ENCODE assay signal across 14 cellular contexts in genomic region chr17:7114875-7115614, GRCh38. TPM values are rescaled to one million over a fixed set of nuclear protein-coding genes. Genes with fewer than 3 reads are reported as not detected.
DNase-seq lines count a peak whose midpoint lies in the region; ATAC-seq and TF ChIP-seq lines count a peak whose summit lies in the region.
"Had no signal": no experiment of that assay in that cellular context is flagged by ENCODE, and none has a peak within 500 bp of the region (broad histone marks: within the 10 kb centered on the region; RNA-seq: fewer than 3 reads in every experiment).

No MANE protein-coding gene starts in this region.

- no peaks in the 10 kb centered on the region for H3K4me1 ChIP-seq in HUES48 (ENCODE audit: control insufficient read depth, insufficient read depth, low read length)
- H3K4me1 ChIP-seq: gastrocnemius medialis had no signal

- H3K27me3 Mint-ChIP-seq in progenitor cell of endocrine pancreas: no peaks in the 10 kb centered on the region
- peaks cover 5% of the 10 kb centered on the region for H3K27me3 Mint-ChIP-seq in activated CD4-positive, alpha-beta T cell treated with anti-CD3 and anti-CD28 coated beads for 36 hours

- H3K4me3 ChIP-seq in HUES48 (ENCODE audit: low read depth, low read length): no peak overlapping the region
- H3K4me3 ChIP-seq: cardiac muscle cell, gastrocnemius medialis had no signal

- no peaks in the 10 kb centered on the region for H3K27me3 ChIP-seq in HUES48 (ENCODE audit: control insufficient read depth, insufficient read depth, low read length)
- H3K27me3 ChIP-seq: cardiac muscle cell had no signal

- peak overlapping the region; percentile 47 for H3K27ac ChIP-seq in HUES48 (ENCODE audit: low read depth, low read length)
- H3K27ac ChIP-seq: cardiac muscle cell, gastrocnemius medialis had no signal

- no peak overlapping the region for H3K4me3 Mint-ChIP-seq in progenitor cell of endocrine pancreas (ENCODE audit: low read depth)
- H3K4me3 Mint-ChIP-seq in activated CD4-positive, alpha-beta T cell treated with anti-CD3 and anti-CD28 coated beads for 36 hours: no peak overlapping the region
- H3K4me3 Mint-ChIP-seq: activated naive CD8-positive, alpha-beta T cell treated with anti-CD3 and anti-CD28 coated beads for 36 hours had no signal

- intact Hi-C loops in activated CD4-positive, alpha-beta T cell treated with anti-CD3 and anti-CD28 coated beads for 36 hours (cut with DNase I, micrococcal nuclease): no loop called here

- no peak for TF ChIP-seq CTCF in progenitor cell of endocrine pancreas (IDR thresholded peaks at IDR 0.05; ENCODE audit: unreplicated experiment)

- CTCF ChIA-PET in activated CD4-positive, alpha-beta T cell treated with anti-CD3 and anti-CD28 coated beads for 36 hours (lab: Charles Lee): interaction anchor here (0.5 kb wide), 1 partner anchor 19 kb away, joined by 3 read pairs; no protein-coding TSS in a partner anchor

- no peaks in the 10 kb centered on the region for H3K36me3 Mint-ChIP-seq in progenitor cell of endocrine pancreas (ENCODE audit: insufficient read depth)
- no peaks in the 10 kb centered on the region for H3K36me3 Mint-ChIP-seq in activated CD4-positive, alpha-beta T cell treated with anti-CD3 and anti-CD28 coated beads for 36 hours (ENCODE audit: low read depth)
- H3K36me3 Mint-ChIP-seq: activated naive CD8-positive, alpha-beta T cell treated with anti-CD3 and anti-CD28 coated beads for 36 hours; CD4-positive, CD25-positive, alpha-beta regulatory T cell had no signal

- H3K4me1 Mint-ChIP-seq in progenitor cell of endocrine pancreas (ENCODE audit: low read depth): peaks cover 4% of the 10 kb centered on the region
- no peaks in the 10 kb centered on the region for H3K4me1 Mint-ChIP-seq in activated CD4-positive, alpha-beta T cell treated with anti-CD3 and anti-CD28 coated beads for 36 hours
- H3K4me1 Mint-ChIP-seq: activated naive CD8-positive, alpha-beta T cell treated with anti-CD3 and anti-CD28 coated beads for 36 hours; CD4-positive, CD25-positive, alpha-beta regulatory T cell had no signal

- DNase-seq in SKM-1 treated with dmso at 0.1 percent for 144 hours (lab: John Stamatoyannopoulos, UW; ENCODE audit: unreplicated experiment) (peak; percentile 82), left lobe of liver (ENCODE audit: low spot score) (no peak), progenitor cell of endocrine pancreas (ENCODE audit: low spot score, unreplicated experiment) (no peak), foreskin melanocyte (no peak)
- no peak for DNase-seq in activated CD4-positive, alpha-beta T cell treated with anti-CD3 and anti-CD28 coated beads for 36 hours
- DNase-seq: activated CD8-positive, alpha-beta memory T cell treated with anti-CD3 and anti-CD28 coated beads, Interleukin-2, amount 50 U/mL, for 48 hours; activated naive CD8-positive, alpha-beta T cell treated with anti-CD3 and anti-CD28 coated beads for 36 hours; CD4-positive, CD25-positive, alpha-beta regulatory T cell; gastrocnemius medialis; NCI-H1092 had no signal

- peak; percentile 70 for ATAC-seq in left lobe of liver
- ATAC-seq in activated CD4-positive, alpha-beta T cell treated with anti-CD3 and anti-CD28 coated beads for 36 hours: no peak
- no peak for ATAC-seq in HG03045 (IDR thresholded peaks at IDR 0.05; ENCODE audit: unreplicated experiment)
- ATAC-seq: SK-N-SH treated with all-trans-retinoic acid at 6 μM for 48 hours had no signal

- POLR2A ChIA-PET in activated CD4-positive, alpha-beta T cell treated with anti-CD3 and anti-CD28 coated beads for 36 hours (lab: Charles Lee): interaction anchor here (0.5 kb wide), 1 partner anchor 246 kb away, joined by 5 read pairs; no protein-coding TSS in a partner anchor

- no peak overlapping the region for H3K9ac ChIP-seq in HUES48 (ENCODE audit: low read depth, low read length)

- no peaks in the 10 kb centered on the region for H3K36me3 ChIP-seq in HUES48 (ENCODE audit: control insufficient read depth, insufficient read depth, low read length)
- H3K36me3 ChIP-seq: cardiac muscle cell, gastrocnemius medialis had no signal

- H3K27ac Mint-ChIP-seq in progenitor cell of endocrine pancreas: peak overlapping the region; percentile 65
- no peak overlapping the region for H3K27ac Mint-ChIP-seq in activated CD4-positive, alpha-beta T cell treated with anti-CD3 and anti-CD28 coated beads for 36 hours
- H3K27ac Mint-ChIP-seq: activated naive CD8-positive, alpha-beta T cell treated with anti-CD3 and anti-CD28 coated beads for 36 hours had no signal

- H3K9me3 ChIP-seq in HUES48 (ENCODE audit: control insufficient read depth, insufficient read depth, low read length): no peaks in the 10 kb centered on the region
- H3K9me3 ChIP-seq: gastrocnemius medialis had no signal

- no peaks in the 10 kb centered on the region for H3K9me3 Mint-ChIP-seq in progenitor cell of endocrine pancreas (ENCODE audit: low read depth)
- no peaks in the 10 kb centered on the region for H3K9me3 Mint-ChIP-seq in activated CD4-positive, alpha-beta T cell treated with anti-CD3 and anti-CD28 coated beads for 36 hours (ENCODE audit: low read depth)
- H3K9me3 Mint-ChIP-seq: activated naive CD8-positive, alpha-beta T cell treated with anti-CD3 and anti-CD28 coated beads for 36 hours had no signal

RNA-seq across cellular contexts. Expression of gene ASGR2, which starts 0.4 kb away (rescaled TPM):
- total RNA-seq in left lobe of liver: 442 TPM
- total RNA-seq in progenitor cell of endocrine pancreas: 2.7 and 3.0 TPM in 2 replicates
- not detected for total RNA-seq in activated CD4-positive, alpha-beta T cell treated with anti-CD3 and anti-CD28 coated beads for 36 hours
- total RNA-seq: activated naive CD8-positive, alpha-beta T cell treated with anti-CD3 and anti-CD28 coated beads for 36 hours; cardiac muscle cell; CD4-positive, CD25-positive, alpha-beta regulatory T cell had no signal

RNA-seq across cellular contexts. Expression of gene CLEC10A, which starts 35.0 kb away (rescaled TPM):
- total RNA-seq in left lobe of liver (1.1 TPM), progenitor cell of endocrine pancreas (not detected in 2 replicates)
- not detected for total RNA-seq in activated CD4-positive, alpha-beta T cell treated with anti-CD3 and anti-CD28 coated beads for 36 hours
- total RNA-seq: activated naive CD8-positive, alpha-beta T cell treated with anti-CD3 and anti-CD28 coated beads for 36 hours; cardiac muscle cell; CD4-positive, CD25-positive, alpha-beta regulatory T cell had no signal

Comparison
In these comparisons a context has a peak if more than half of its experiments do, and no peak if none do; other contexts are left out.
1. RNA of gene ASGR2, which starts 0.4 kb away (total RNA-seq): 442 TPM in left lobe of liver (single experiment); 2.7 to 3.0 TPM in progenitor cell of endocrine pancreas and not detected in activated CD4-positive, alpha-beta T cell treated with anti-CD3 and anti-CD28 coated beads for 36 hours; every median in the first group is over 100 times any median in the second.